ENCODE assay signal across 1 cellular context in the genomic region with DNA sequence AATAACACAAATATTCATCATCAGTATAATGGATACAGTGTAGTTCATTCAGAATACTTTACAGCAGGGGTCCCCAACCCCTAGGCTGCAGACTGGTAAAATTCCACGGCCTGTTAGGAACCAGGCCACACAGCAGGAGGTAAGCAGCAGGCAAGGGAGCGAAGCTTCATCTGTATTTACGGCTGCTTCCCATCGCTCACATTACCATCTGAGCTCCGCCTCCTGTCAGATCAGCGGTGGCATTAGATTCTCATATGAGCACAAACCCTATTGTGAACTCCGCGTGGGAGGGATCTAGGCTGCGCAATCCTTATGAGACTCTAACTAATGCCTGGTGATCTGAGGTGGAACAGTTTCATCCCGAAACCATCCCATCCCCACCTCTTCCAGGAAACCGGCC.
TF ChIP-seq lines count a peak whose summit lies in the region.

No MANE protein-coding gene starts in this region.

TF ChIP-seq in HEK293, 187 proteins besides CTCF, POLR2A, EP300 and RAD21 (continued from another document):
- TF ChIP-seq ZNF121 (tag by site-specific recombination; IDR thresholded peaks at IDR 0.05): no peak
- TF ChIP-seq, protein P1, sequence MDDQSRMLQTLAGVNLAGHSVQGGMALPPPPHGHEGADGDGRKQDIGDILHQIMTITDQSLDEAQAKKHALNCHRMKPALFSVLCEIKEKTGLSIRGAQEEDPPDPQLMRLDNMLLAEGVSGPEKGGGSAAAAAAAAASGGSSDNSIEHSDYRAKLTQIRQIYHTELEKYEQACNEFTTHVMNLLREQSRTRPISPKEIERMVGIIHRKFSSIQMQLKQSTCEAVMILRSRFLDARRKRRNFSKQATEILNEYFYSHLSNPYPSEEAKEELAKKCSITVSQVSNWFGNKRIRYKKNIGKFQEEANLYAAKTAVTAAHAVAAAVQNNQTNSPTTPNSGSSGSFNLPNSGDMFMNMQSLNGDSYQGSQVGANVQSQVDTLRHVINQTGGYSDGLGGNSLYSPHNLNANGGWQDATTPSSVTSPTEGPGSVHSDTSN (CRISPR knock-in tag; IDR thresholded peaks at IDR 0.05): no peak
- no peak for TF ChIP-seq SETDB1 (IDR thresholded peaks at IDR 0.05; ENCODE audit: insufficient read length, low read length)
- no peak for TF ChIP-seq ZNF175 (tag by site-specific recombination; IDR thresholded peaks at IDR 0.05)
- TF ChIP-seq KLF10 (tag by site-specific recombination; IDR thresholded peaks at IDR 0.05): no peak
- TF ChIP-seq ZNF473 (tag by site-specific recombination; IDR thresholded peaks at IDR 0.05): no peak
